Comparison of ENCODE assay signal across 9 cellular contexts in the genomic region with DNA sequence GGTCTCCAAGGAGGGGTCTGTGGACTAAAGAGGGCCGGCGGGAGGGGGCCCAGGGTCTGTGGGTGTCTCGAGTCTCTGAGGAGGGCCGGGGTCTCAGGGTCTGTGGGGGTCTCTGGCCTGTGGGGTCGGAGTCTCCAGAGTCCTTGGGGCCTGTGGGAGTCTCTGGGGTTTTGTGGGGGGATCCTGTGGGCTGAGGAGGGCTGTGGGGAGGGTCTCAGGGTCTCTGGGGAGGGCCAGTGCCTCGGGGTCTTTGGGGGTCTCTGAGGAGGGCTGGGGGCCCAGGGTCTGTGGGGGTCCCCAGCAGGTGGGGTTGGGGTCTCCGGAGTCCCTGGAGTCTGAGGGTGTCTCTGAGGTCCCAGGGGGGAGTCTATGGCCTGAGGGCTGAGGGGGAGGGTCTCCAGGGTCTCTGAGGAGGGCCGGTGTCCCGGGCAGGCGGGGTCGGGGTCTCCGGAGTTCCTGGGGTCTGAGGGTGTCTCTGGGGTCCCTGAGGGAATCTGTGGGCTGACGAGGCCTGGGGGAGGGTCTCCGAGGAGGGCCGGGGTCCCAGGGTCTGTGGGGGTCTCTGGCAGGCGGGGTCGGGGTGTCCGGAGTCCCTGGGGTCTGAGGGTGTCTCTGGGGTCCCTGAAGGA. TPM values are rescaled to one million over a fixed set of nuclear protein-coding genes. Genes with fewer than 3 reads are reported as not detected.
A peak's percentile ranks its signal among the peaks of the same experiment; 100 is the strongest.
DNase-seq lines count a peak whose midpoint lies in the region; ATAC-seq and TF ChIP-seq lines count a peak whose summit lies in the region.
"Had no signal": no experiment of that assay in that cellular context is flagged by ENCODE, and none has a peak within 500 bp of the region (broad histone marks: within the 10 kb centered on the region; RNA-seq: fewer than 3 reads in every experiment).

No MANE protein-coding gene starts in this region.

- peaks cover 15% of the 10 kb centered on the region for H3K36me3 Mint-ChIP-seq in neural progenitor cell

- H3K4me2 ChIP-seq in PC-9 (peak overlapping the region; percentile 92), neural progenitor cell (peak overlapping the region; percentile 92)

- H3K9me3 ChIP-seq in PC-9 (ENCODE audit: insufficient read depth, low read depth), result no peaks in the 10 kb centered on the region
- no peaks in the 10 kb centered on the region for H3K9me3 ChIP-seq in neural progenitor cell (ENCODE audit: low read depth)

- peak overlapping the region; percentile 84 for H3K4me3 Mint-ChIP-seq in neural progenitor cell

- intact Hi-C loops in PC-9 (cut with micrococcal nuclease; ENCODE audit: unreplicated experiment), result loop anchor here (5.0 kb wide), 1 partner anchor 464 kb away; no protein-coding TSS in a partner anchor

- H3K27me3 Mint-ChIP-seq in neural progenitor cell (ENCODE audit: insufficient read depth, low read depth), result peaks cover 6% of the 10 kb centered on the region

- H2AFZ ChIP-seq in PC-9 (0 out of 2 replicates have a peak overlapping the region, but pooled peaks have one; percentile 55), neural progenitor cell (replicated peaks) (peak overlapping the region; percentile 89)

- H4K20me1 ChIP-seq in PC-9 (ENCODE audit: insufficient read depth) (no peaks in the 10 kb centered on the region), neural progenitor cell (ENCODE audit: low read depth) (peaks cover 20% of the 10 kb centered on the region)

- peak overlapping the region; percentile 84 for H3K27ac ChIP-seq in C4-2B
- peak overlapping the region; percentile 98 for H3K27ac ChIP-seq in PC-9
- peak overlapping the region; percentile 23 for H3K27ac ChIP-seq in neural progenitor cell

- peaks cover 59% of the 10 kb centered on the region for H3K4me1 ChIP-seq in PC-9 (replicated peaks; ENCODE audit: insufficient read depth)
- H3K4me1 ChIP-seq in neural progenitor cell, result peaks cover 11% of the 10 kb centered on the region

- TF ChIP-seq CTCF in C4-2B (conservative IDR thresholded peaks at IDR 0.05), result no peak
- no peak for TF ChIP-seq CTCF in PC-9 (conservative IDR thresholded peaks at IDR 0.05)
- TF ChIP-seq CTCF in epithelial cell of esophagus (IDR thresholded peaks at IDR 0.05; ENCODE audit: insufficient read depth, low read depth, low read length, missing control alignments), result no peak
- no peak for TF ChIP-seq CTCF in neural progenitor cell (IDR thresholded peaks at IDR 0.05)

- ATAC-seq in HG03439 (IDR thresholded peaks at IDR 0.05; ENCODE audit: unreplicated experiment), result no peak
- ATAC-seq in HG02571 (IDR thresholded peaks at IDR 0.05; ENCODE audit: unreplicated experiment), result no peak
- ATAC-seq in GM18520 (IDR thresholded peaks at IDR 0.05; ENCODE audit: unreplicated experiment), result no peak

- peaks cover 17% of the 10 kb centered on the region for H3K4me1 Mint-ChIP-seq in neural progenitor cell

- no peaks in the 10 kb centered on the region for H3K9me3 Mint-ChIP-seq in neural progenitor cell

- BruUV-seq in PC-9 (replicated peaks; lab: Mats Ljungman, UMichigan), result TSS peak; percentile 29

- H3K4me3 ChIP-seq in PC-9, result peak overlapping the region; percentile 65
- peak overlapping the region; percentile 69 for H3K4me3 ChIP-seq in epithelial cell of esophagus (ENCODE audit: low read length)
- peak overlapping the region; percentile 88 for H3K4me3 ChIP-seq in neural progenitor cell

- DNase-seq in PC-9 (no peak), epithelial cell of esophagus (ENCODE audit: low read depth) (no peak), neural progenitor cell (ENCODE audit: low spot score) (no peak)
- no peak for DNase-seq in activated CD4-positive, CD25-positive, alpha-beta regulatory T cell treated with anti-CD3 and anti-CD28 coated beads, Interleukin-2, amount 50 U/mL, for 72 hours

- POLR2A ChIA-PET in PC-9 (lab: Charles Lee; ENCODE audit: unreplicated experiment), result no interaction called here

- H3K36me3 ChIP-seq in PC-9 (ENCODE audit: low read depth) (no peaks in the 10 kb centered on the region), neural progenitor cell (no peaks in the 10 kb centered on the region)

- H3F3A ChIP-seq in PC-9 (ENCODE audit: insufficient read depth, low read depth) (peaks cover 46% of the 10 kb centered on the region), neural progenitor cell (ENCODE audit: low read depth) (no peaks in the 10 kb centered on the region)

- H3K9ac ChIP-seq in neural progenitor cell, result peak overlapping the region; percentile 79

- no peaks in the 10 kb centered on the region for H3K9me2 ChIP-seq in PC-9 (ENCODE audit: insufficient read depth)

- CTCF ChIA-PET in PC-9 (lab: Charles Lee), result no interaction called here

- H3K27ac Mint-ChIP-seq in neural progenitor cell, result no peak overlapping the region

- H3K27me3 ChIP-seq in PC-9 (ENCODE audit: insufficient read depth, low read depth) (no peaks in the 10 kb centered on the region), neural progenitor cell (no peaks in the 10 kb centered on the region)

- H3K79me2 ChIP-seq in PC-9 (ENCODE audit: low read depth) (peaks cover 40% of the 10 kb centered on the region), neural progenitor cell (ENCODE audit: low read depth) (peaks cover 46% of the 10 kb centered on the region)

RNA-seq across cellular contexts. Expression of a gene that starts 0.6 kb away (rescaled TPM):
- total RNA-seq in PC-9 (2021), result 45.9 and 51.8 TPM in 2 replicates
- 16.7 and 42.2 TPM in 2 replicates for total RNA-seq in neural progenitor cell (ENCODE audit: low replicate concordance)

RNA-seq across cellular contexts. Expression of a gene that starts 52.5 kb away (rescaled TPM):
- total RNA-seq in PC-9 (2021), result 1.4 and 1.7 TPM in 2 replicates
- total RNA-seq in neural progenitor cell (ENCODE audit: low replicate concordance), result 0.34 and 2.2 TPM in 2 replicates

RNA-seq across cellular contexts. Expression of a gene that starts 58.8 kb away (rescaled TPM):
- not detected in 2 replicates for total RNA-seq in PC-9 (2021)
- total RNA-seq in neural progenitor cell (ENCODE audit: low replicate concordance), result 0.56 TPM in 1 of 2 replicates, not detected in the other
- total RNA-seq: pulmonary artery endothelial cell had no signal

Comparison
In these comparisons a context has a peak if more than half of its experiments do, and no peak if none do; other contexts are left out.
1. H3K27ac ChIP-seq: peak in every context shown above with its lines; median percentile 98 in PC-9; 84 in C4-2B; 23 in neural progenitor cell.